ENCODE assay signal across 1 cellular context in genomic region chr2:62152000-62152399, GRCh38.
TF ChIP-seq lines count a peak whose summit lies in the region.

No MANE protein-coding gene starts in this region.

TF ChIP-seq in H1, 55 proteins besides CTCF, POLR2A, EP300 and RAD21:
- TF ChIP-seq ASH2L (IDR thresholded peaks at IDR 0.05; ENCODE audit: low read length) (no peak), RFX5 (IDR thresholded peaks at IDR 0.05; ENCODE audit: borderline replicate concordance, low read depth, low read length) (no peak), BCL11A (IDR thresholded peaks at IDR 0.05; ENCODE audit: low read depth in 2 of 2, low read length in 2 of 2) (no peak), MAX (IDR thresholded peaks at IDR 0.05) (no peak), ATF2 (IDR thresholded peaks at IDR 0.05; ENCODE audit: low read length) (no peak), RNF2 (IDR thresholded peaks at IDR 0.05; ENCODE audit: borderline replicate concordance, low read depth, low read length, missing control alignments, poor library complexity, severe bottlenecking) (no peak), MAFK (IDR thresholded peaks at IDR 0.05; ENCODE audit: low read depth, low read length) (no peak), SAP30 (IDR thresholded peaks at IDR 0.05; ENCODE audit: insufficient read depth, insufficient replicate concordance, low read length) (no peak), SIRT6 (IDR thresholded peaks at IDR 0.05; ENCODE audit: low read length) (no peak), TEAD4 (IDR thresholded peaks at IDR 0.05; ENCODE audit: low read depth, low read length) (no peak), GTF2F1 (IDR thresholded peaks at IDR 0.05; ENCODE audit: borderline replicate concordance, low read depth, low read length) (no peak)
